ENCODE assay signal across 16 cellular contexts in the genomic region with DNA sequence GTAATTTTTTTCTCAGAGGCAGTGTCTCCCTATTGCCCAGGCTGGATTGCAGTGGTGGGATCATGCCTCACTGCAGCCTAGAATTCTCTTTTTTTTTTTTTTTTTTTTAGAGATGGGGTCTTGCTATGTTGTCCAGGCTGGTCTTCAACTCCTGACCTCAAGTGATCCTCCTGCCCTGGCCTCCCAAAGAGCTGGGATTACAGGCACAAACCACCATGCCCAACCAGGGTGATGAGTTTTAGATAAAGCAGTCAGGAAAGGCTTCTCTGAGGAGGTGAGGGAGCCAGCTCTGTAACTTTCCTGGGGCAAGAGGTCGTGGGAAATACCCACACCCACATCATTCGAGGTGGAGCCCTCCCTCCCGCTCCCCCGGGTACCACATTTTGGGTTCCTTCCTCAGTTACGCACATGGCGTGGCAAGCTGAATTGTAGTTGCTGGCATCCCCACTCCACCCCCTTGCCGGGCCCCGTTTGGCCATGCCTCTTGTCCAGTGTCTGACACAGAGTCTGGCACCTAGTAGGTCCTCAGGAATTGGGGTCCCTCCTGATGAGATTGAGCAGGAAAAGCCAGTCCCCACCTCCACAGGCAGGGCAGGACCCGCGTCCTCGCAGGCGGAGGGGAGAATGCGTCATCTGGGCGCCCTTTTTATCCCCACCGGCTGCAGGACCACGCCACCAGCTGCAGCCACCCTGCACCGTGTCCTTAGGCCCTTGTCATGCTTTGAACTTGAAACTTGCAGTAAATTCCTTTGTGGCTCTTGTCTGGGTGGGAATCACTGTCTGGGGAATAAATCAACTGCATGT. TPM values are rescaled to one million over a fixed set of nuclear protein-coding genes. Genes with fewer than 3 reads are reported as not detected.
A peak's percentile ranks its signal among the peaks of the same experiment; 100 is the strongest.
DNase-seq lines count a peak whose midpoint lies in the region; ATAC-seq, FAIRE-seq and TF ChIP-seq lines count a peak whose summit lies in the region.
"Had no signal": no experiment of that assay in that cellular context is flagged by ENCODE, and none has a peak within 500 bp of the region (broad histone marks: within the 10 kb centered on the region; RNA-seq: fewer than 3 reads in every experiment).

No MANE protein-coding gene starts in this region.

- no peak overlapping the region for H2AFZ ChIP-seq in SK-N-SH (ENCODE audit: low read depth)
- H2AFZ ChIP-seq: GM23248 had no signal

- TF ChIP-seq POLR2A in H54 (IDR thresholded peaks at IDR 0.05; ENCODE audit: low read depth, low read length) = no peak

- H3K36me3 ChIP-seq in SK-N-SH (replicated peaks in 1 of 2; ENCODE audit: control insufficient read depth in 1 of 2, insufficient read depth in 2 of 2, low read length in 1 of 2) (peaks cover 0 to 7% of the 10 kb centered on the region in 2 experiments), HEK293 (ENCODE audit: control insufficient read depth in 2 of 2, insufficient read depth in 1 of 2, low read length in 2 of 2) (no peaks in the 10 kb centered on the region)

- no peak for TF ChIP-seq CTCF in SK-N-SH (IDR thresholded peaks at IDR 0.05)
- TF ChIP-seq CTCF in HEK293 (tag by site-specific recombination; IDR thresholded peaks at IDR 0.05) = no peak

- no peaks in the 10 kb centered on the region for H3K9me2 ChIP-seq in SK-N-SH

- no peak overlapping the region for H3K9ac ChIP-seq in SK-N-SH
- H3K9ac ChIP-seq: GM23248 had no signal

- H3K4me1 ChIP-seq in SK-N-SH (ENCODE audit: control insufficient read depth in 1 of 2, insufficient read depth in 2 of 2, low read depth in 1 of 2, low read length in 1 of 2) (peaks cover 0 to 3% of the 10 kb centered on the region in 2 experiments; a peak in 1 of 4 replicates), HEK293 (ENCODE audit: control insufficient read depth, insufficient read depth, low read length) (no peaks in the 10 kb centered on the region)

- WGBS in SK-N-SH (ENCODE audit: low lambda C conversion rate) = 97% methylated on average over 17 of the region's 17 CpGs

- H3K4me2 ChIP-seq in SK-N-SH = no peak overlapping the region

- no peak for TF ChIP-seq EP300 in SK-N-SH (IDR thresholded peaks at IDR 0.05; ENCODE audit: borderline replicate concordance in 1 of 2, low read depth in 1 of 2, low read length in 1 of 2)

- TF ChIP-seq RAD21 in SK-N-SH (IDR thresholded peaks at IDR 0.05; ENCODE audit: low read length) = no peak

- H3F3A ChIP-seq in SK-N-SH (replicated peaks; ENCODE audit: insufficient read depth) = no peaks in the 10 kb centered on the region

- ATAC-seq in SK-N-SH treated with all-trans-retinoic acid at 6 μM for 48 hours = no peak
- ATAC-seq: HCT116 had no signal

- H3K9me3 ChIP-seq in SK-N-SH (no peaks in the 10 kb centered on the region), HEK293 (ENCODE audit: control insufficient read depth, insufficient read depth, low read depth, low read length) (no peaks in the 10 kb centered on the region)

- H3K27me3 ChIP-seq in SK-N-SH (ENCODE audit: insufficient read depth) = no peaks in the 10 kb centered on the region

- POLR2A ChIA-PET in SK-N-SH (lab: Yijun Ruan, JAX) (no interaction called here), HEK293 (lab: Yijun Ruan, JAX) (no interaction called here)

- FAIRE-seq in H54 (lab: Jason Lieb, UNC) = no peak

- DNase-seq in SK-N-SH = peak; percentile 23
- peak; percentile 64 for DNase-seq in left kidney (ENCODE audit: low read depth, low spot score)
- DNase-seq in GM19240 (ENCODE audit: insufficient read length, low spot score) = no peak
- no peak for DNase-seq in ecto neural progenitor cell (ENCODE audit: low spot score)
- no peak for DNase-seq in H54 (ENCODE audit: insufficient read length, low spot score)
- DNase-seq: 8988T; CD4-positive, alpha-beta T cell; DMS79 treated with DMSO at 0.1 percent for 48 hours; GF-D8; GM23248; Karpas-422; KBM-7 had no signal

- H3K79me2 ChIP-seq in SK-N-SH (ENCODE audit: insufficient read depth) = peaks cover 17% of the 10 kb centered on the region

- CTCF ChIA-PET in SK-N-SH (lab: Yijun Ruan, JAX) = interaction anchor here (0.6 to 1.6 kb wide), 4 partner anchors 68 to 300 kb away, joined by 3 to 5 read pairs (median 4); no protein-coding TSS in a partner anchor
- CTCF ChIA-PET in HEK293 (lab: Yijun Ruan, JAX) = no interaction called here

- H3K4me3 ChIP-seq in SK-N-SH (ENCODE audit: low read depth in 2 of 2, low read length in 1 of 2) (no peak overlapping the region), HEK293 (ENCODE audit: low read depth, low read length) (no peak overlapping the region)
- H3K4me3 ChIP-seq: GM23248 had no signal

- no peaks in the 10 kb centered on the region for H4K20me1 ChIP-seq in SK-N-SH (ENCODE audit: insufficient read depth)

- H3K27ac ChIP-seq in SK-N-SH (ENCODE audit: low read depth in 2 of 2, low read length in 1 of 2) = no peak overlapping the region
- H3K27ac ChIP-seq in HEK293 (ENCODE audit: extremely low read depth, low read depth, low read length) = no peak overlapping the region
- H3K27ac ChIP-seq: C4-2B, GM23248 had no signal

TF ChIP-seq in SK-N-SH, 30 proteins besides CTCF, POLR2A, EP300 and RAD21:
- TF ChIP-seq YY1 (IDR thresholded peaks at IDR 0.05; ENCODE audit: low read depth) (no peak), ELF1 (IDR thresholded peaks at IDR 0.05) (no peak), MXI1 (IDR thresholded peaks at IDR 0.05; ENCODE audit: low read depth, low read length) (no peak), NFIC (IDR thresholded peaks at IDR 0.05; ENCODE audit: borderline replicate concordance) (no peak)
- TF ChIP-seq, protein P1, sequence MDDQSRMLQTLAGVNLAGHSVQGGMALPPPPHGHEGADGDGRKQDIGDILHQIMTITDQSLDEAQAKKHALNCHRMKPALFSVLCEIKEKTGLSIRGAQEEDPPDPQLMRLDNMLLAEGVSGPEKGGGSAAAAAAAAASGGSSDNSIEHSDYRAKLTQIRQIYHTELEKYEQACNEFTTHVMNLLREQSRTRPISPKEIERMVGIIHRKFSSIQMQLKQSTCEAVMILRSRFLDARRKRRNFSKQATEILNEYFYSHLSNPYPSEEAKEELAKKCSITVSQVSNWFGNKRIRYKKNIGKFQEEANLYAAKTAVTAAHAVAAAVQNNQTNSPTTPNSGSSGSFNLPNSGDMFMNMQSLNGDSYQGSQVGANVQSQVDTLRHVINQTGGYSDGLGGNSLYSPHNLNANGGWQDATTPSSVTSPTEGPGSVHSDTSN (IDR thresholded peaks at IDR 0.05) = no peak

TF ChIP-seq in SK-N-SH treated with all-trans-retinoic acid at 6 μM for 48 hours, 23 proteins besides CTCF, POLR2A, EP300 and RAD21:
- no peak for TF ChIP-seq SNAI2 (CRISPR knock-in tag; IDR thresholded peaks at IDR 0.05)
- no peak for TF ChIP-seq OSR1 (CRISPR knock-in tag; IDR thresholded peaks at IDR 0.05)
- no peak for TF ChIP-seq ZFP30 (CRISPR knock-in tag; IDR thresholded peaks at IDR 0.05)

TF ChIP-seq in HEK293, 187 proteins besides CTCF, POLR2A, EP300 and RAD21:
- 0 out of 2 replicates have a peak, but pooled peaks have one; percentile 32 for TF ChIP-seq ZNF121 (tag by site-specific recombination; IDR thresholded peaks at IDR 0.05)
- TF ChIP-seq SP2 (tag by site-specific recombination; IDR thresholded peaks at IDR 0.05) = no peak

RNA-seq across cellular contexts. Expression of gene CLIP2, which starts 43.4 kb away (rescaled TPM):
- polyA plus RNA-seq in SK-N-SH (2012; rRNA removed) = 9.6 and 14.3 TPM in 2 replicates
- 8.6 and 11.9 TPM in 2 replicates for polyA plus RNA-seq in SK-N-SH (2012; cell fraction: cytosol; rRNA removed)
- 19.0 and 26.1 TPM in 2 replicates for polyA plus RNA-seq in SK-N-SH (2012; cell fraction: nucleus; rRNA removed)

Comparison
In these comparisons a context has a peak if more than half of its experiments do, and no peak if none do; other contexts are left out.
1. DNase-seq: peak in SK-N-SH (single experiment) and left kidney (single experiment); none in GM19240 (single experiment), ecto neural progenitor cell (single experiment) and H54 (single experiment).